ENCODE assay signal across 20 cellular contexts in the genomic region with DNA sequence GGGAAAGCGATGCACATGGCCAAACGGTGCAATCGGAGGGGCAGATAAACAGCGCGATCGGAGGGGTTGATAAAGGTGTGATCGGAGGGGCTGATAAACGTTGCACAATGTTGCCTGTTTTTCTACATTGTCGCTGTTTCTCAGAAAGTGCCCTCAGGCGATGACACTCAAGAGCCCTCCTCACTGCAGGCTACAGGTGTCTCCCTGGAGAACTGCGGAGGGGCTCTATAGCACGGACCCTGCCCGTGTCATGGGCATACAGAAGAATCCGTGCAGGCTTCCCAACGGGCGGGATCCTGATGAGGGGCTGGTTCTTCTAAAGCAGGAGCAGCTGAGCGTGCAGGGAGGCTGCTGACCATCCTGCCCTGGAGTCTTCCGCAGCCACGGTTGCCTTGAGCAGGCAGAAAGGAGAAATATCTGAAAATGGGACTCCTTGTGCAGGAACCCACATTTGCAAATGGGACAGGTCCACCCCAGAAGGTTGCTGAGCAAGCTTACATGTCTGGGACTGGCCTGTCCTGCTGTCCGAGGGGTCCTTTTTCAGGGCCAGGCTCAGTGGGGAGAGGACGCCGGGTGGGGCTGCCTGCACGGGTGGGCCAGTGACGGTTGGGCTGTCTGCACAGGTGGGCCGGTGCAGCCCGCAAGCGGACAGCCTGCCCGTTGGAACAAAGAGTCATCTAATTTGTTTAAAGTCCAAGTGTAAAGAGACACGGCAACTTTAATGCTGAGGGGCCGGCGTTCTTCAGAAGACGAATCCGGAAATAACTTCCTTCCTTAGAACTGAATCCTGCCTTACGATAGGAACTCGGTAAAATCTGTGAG. TPM values are rescaled to one million over a fixed set of nuclear protein-coding genes. Genes with fewer than 3 reads are reported as not detected.
DNase-seq lines count a peak whose midpoint lies in the region; ATAC-seq and TF ChIP-seq lines count a peak whose summit lies in the region.
"Had no signal": no experiment of that assay in that cellular context is flagged by ENCODE, and none has a peak within 500 bp of the region (broad histone marks: within the 10 kb centered on the region; RNA-seq: fewer than 3 reads in every experiment).

No MANE protein-coding gene starts in this region.

- no peak for TF ChIP-seq POLR2A in right lobe of liver (IDR thresholded peaks at IDR 0.05)
- no peak for TF ChIP-seq POLR2A in testis (IDR thresholded peaks at IDR 0.05)

- 77% methylated on average over 19 of the region's 35 CpGs for WGBS in right lobe of liver (ENCODE audit: insufficient coverage, low coverage, low lambda C conversion rate, missing lambda C conversion rate)
- 89 to 90% methylated on average over 31 to 35 of the region's 35 CpGs for WGBS in testis, 2 donors

- TF ChIP-seq CTCF in right lobe of liver (IDR thresholded peaks at IDR 0.05) (no peak), testis (IDR thresholded peaks at IDR 0.05) (no peak)

- DNase-seq in activated CD8-positive, alpha-beta memory T cell treated with anti-CD3 and anti-CD28 coated beads for 24 hours: peak; percentile 37
- DNase-seq in activated CD8-positive, alpha-beta memory T cell treated with anti-CD3 and anti-CD28 coated beads, Interleukin-2, amount 50 U/mL, for 4 hours: no peak
- peak; percentile 29 for DNase-seq in activated CD8-positive, alpha-beta memory T cell treated with anti-CD3 and anti-CD28 coated beads, Interleukin-2, amount 50 U/mL, for 48 hours
- DNase-seq in right lobe of liver: peak in 2 of 3 donors; percentile 7 to 28
- DNase-seq in testis: peak; percentile 10
- DNase-seq in NCI-H2196 treated with DMSO at 0.1 percent for 48 hours (lab: John Stamatoyannopoulos, UW; ENCODE audit: unreplicated experiment): no peak
- no peak for DNase-seq in DMS 273 (lab: John Stamatoyannopoulos, UW; ENCODE audit: unreplicated experiment)
- no peak for DNase-seq in kidney tubule cell (ENCODE audit: low spot score)
- DNase-seq: activated CD4-positive, alpha-beta T cell treated with anti-CD3 and anti-CD28 coated beads, Interleukin-2, amount 50 U/mL, for 4 hours; activated naive CD4-positive, alpha-beta T cell treated with anti-CD3 and anti-CD28 coated beads for 36 hours; activated T-cell treated with anti-CD3 and anti-CD28 coated beads, Interleukin-2, amount 50 U/mL, for 4 hours; Calu3; effector CD8-positive, alpha-beta T cell; kidney glomerular epithelial cell; NCI-H1694; NCI-H2227 treated with DMSO at 0.1 percent for 48 hours; OCI-M1; T-helper 2 cell had no signal

- no peaks in the 10 kb centered on the region for H3K9me3 ChIP-seq in right lobe of liver
- H3K9me3 ChIP-seq in testis: no peaks in the 10 kb centered on the region
- H3K9me3 ChIP-seq: BLaER1 treated with 17β-estradiol and CSF1 and Interleukin-3, amounts not matched to agents 10 nM and 100 nM had no signal

- no peaks in the 10 kb centered on the region for H3K27me3 ChIP-seq in right lobe of liver
- H3K27me3 ChIP-seq in testis: no peaks in the 10 kb centered on the region
- H3K27me3 ChIP-seq: BLaER1 treated with 17β-estradiol and CSF1 and Interleukin-3, amounts not matched to agents 10 nM and 100 nM had no signal

- no peak for ATAC-seq in right lobe of liver
- ATAC-seq: activated T-cell treated with anti-CD3 and anti-CD28 coated beads, Interleukin-2, amount 50 U/mL, for 4 hours had no signal

- H3K27ac ChIP-seq in right lobe of liver: no peak overlapping the region
- H3K27ac ChIP-seq in testis: no peak overlapping the region
- H3K27ac ChIP-seq: BLaER1 treated with 17β-estradiol and CSF1 and Interleukin-3, amounts not matched to agents 10 nM and 100 nM; VCaP had no signal

- H3K4me3 ChIP-seq in right lobe of liver: no peak overlapping the region
- H3K4me3 ChIP-seq in testis: no peak overlapping the region
- H3K4me3 ChIP-seq: BLaER1 treated with 17β-estradiol and CSF1 and Interleukin-3, amounts not matched to agents 10 nM and 100 nM had no signal

- H3K36me3 ChIP-seq in right lobe of liver: no peaks in the 10 kb centered on the region
- H3K36me3 ChIP-seq in testis (ENCODE audit: low read depth, missing control alignments): no peaks in the 10 kb centered on the region
- H3K36me3 ChIP-seq: BLaER1 treated with 17β-estradiol and CSF1 and Interleukin-3, amounts not matched to agents 10 nM and 100 nM had no signal

- no peaks in the 10 kb centered on the region for H3K4me1 ChIP-seq in right lobe of liver
- H3K4me1 ChIP-seq in testis: no peaks in the 10 kb centered on the region

- intact Hi-C loops in right lobe of liver (cut with DNase I) (no loop called here), testis (cut with DNase I; ENCODE audit: low total_unique reads) (no loop called here)

RNA-seq across cellular contexts. Expression of a gene that starts 25.2 kb away (rescaled TPM):
- 10 to 100 TPM in 3 of 6 experiments, 1 to 10 TPM in 3; 6.9 to 38.6 (median 13.1) TPM for total RNA-seq in right lobe of liver
- total RNA-seq in testis: 10 to 100 TPM; 21.1 to 27.1 TPM
- 23.9 TPM for polyA plus RNA-seq in testis (ENCODE audit: insufficient read depth, low read depth, low replicate concordance)

Comparison
In these comparisons a context has a peak if more than half of its experiments do, and no peak if none do; other contexts are left out.
1. DNase-seq: peak in activated CD8-positive, alpha-beta memory T cell treated with anti-CD3 and anti-CD28 coated beads for 24 hours (single experiment), activated CD8-positive, alpha-beta memory T cell treated with anti-CD3 and anti-CD28 coated beads, Interleukin-2, amount 50 U/mL, for 48 hours (single experiment), right lobe of liver (2 of 3) and testis (single experiment); none in activated CD8-positive, alpha-beta memory T cell treated with anti-CD3 and anti-CD28 coated beads, Interleukin-2, amount 50 U/mL, for 4 hours (single experiment), NCI-H2196 treated with DMSO at 0.1 percent for 48 hours (single experiment), DMS 273 (single experiment) and kidney tubule cell (single experiment).